8 cellular contexts compared by ENCODE assay signal in genomic region chr18:11518788-11519685, GRCh38.
DNase-seq lines count a peak whose midpoint lies in the region; ATAC-seq and TF ChIP-seq lines count a peak whose summit lies in the region.

No MANE protein-coding gene starts in this region.

- no peak overlapping the region for H3K9ac ChIP-seq in iPS-20b (ENCODE audit: low read depth, low read length)

- H3K27ac ChIP-seq in iPS-20b (ENCODE audit: low read length), result no peak overlapping the region

- H3K4me3 ChIP-seq in iPS-20b (ENCODE audit: low read length), result peak overlapping the region; percentile 39; the same call in 1 of the 2 replicates

- H3K9me3 Mint-ChIP-seq in Calu3 (ENCODE audit: low read depth, unreplicated experiment), result no peaks in the 10 kb centered on the region

- H3K4me1 ChIP-seq in iPS-20b (ENCODE audit: insufficient read depth, low read length), result no peaks in the 10 kb centered on the region

- no peak overlapping the region for H3K27ac Mint-ChIP-seq in Calu3 (ENCODE audit: unreplicated experiment)

- CTCF ChIA-PET in Calu3 (lab: Charles Lee), result interaction anchor here (0.8 to 1.5 kb wide), 2 partner anchors 19 to 34 kb away, joined by 3 to 6 read pairs; no protein-coding TSS in a partner anchor

- H3K36me3 Mint-ChIP-seq in Calu3 (ENCODE audit: insufficient read depth, unreplicated experiment), result no peaks in the 10 kb centered on the region

- no peak overlapping the region for H3K4me3 Mint-ChIP-seq in Calu3 (ENCODE audit: low read depth, unreplicated experiment)

- H3K27me3 ChIP-seq in iPS-20b (ENCODE audit: insufficient read depth, low read length), result peaks cover 8% of the 10 kb centered on the region

- no peaks in the 10 kb centered on the region for H3K4me1 Mint-ChIP-seq in Calu3 (ENCODE audit: low read depth, unreplicated experiment)

- ATAC-seq in GM19025 (IDR thresholded peaks at IDR 0.05; ENCODE audit: low read depth, unreplicated experiment), result peak; percentile 76
- peak; percentile 97 for ATAC-seq in HG03175 (IDR thresholded peaks at IDR 0.05; ENCODE audit: unreplicated experiment)

- BruUV-seq in Calu3 (replicated peaks; lab: Mats Ljungman, UMichigan), result no TSS peak

- H3K9me3 ChIP-seq in iPS-20b (ENCODE audit: insufficient read depth, low read depth, low read length), result no peaks in the 10 kb centered on the region

- peak; percentile 74 for DNase-seq in Calu3
- DNase-seq in NCI-H82 (lab: John Stamatoyannopoulos, UW), result peak; percentile 76
- DNase-seq in activated naive CD4-positive, alpha-beta T cell treated with anti-CD3 and anti-CD28 coated beads, Interleukin-2, amount 50 U/mL, for 16 hours, result peak; percentile 26
- DNase-seq in stimulated activated CD8-positive, alpha-beta memory T cell treated with anti-CD3 and anti-CD28 coated beads, Interleukin-4, amount 100 ng/mL, for 48 hours, result peak; percentile 72
- DNase-seq in DMS153 treated with DMSO at 0.1 percent for 48 hours (lab: John Stamatoyannopoulos, UW; ENCODE audit: unreplicated experiment), result no peak

- intact Hi-C loops in Calu3 (cut with micrococcal nuclease; ENCODE audit: unreplicated experiment), result loop anchor here (10.0 kb wide), 1 partner anchor 124 kb away; no protein-coding TSS in a partner anchor

- peaks cover 34% of the 10 kb centered on the region for H3K27me3 Mint-ChIP-seq in Calu3 (ENCODE audit: unreplicated experiment)

- TF ChIP-seq CTCF in Calu3 (IDR thresholded peaks at IDR 0.05; ENCODE audit: unreplicated experiment), result peak; percentile 85

- no peaks in the 10 kb centered on the region for H3K36me3 ChIP-seq in iPS-20b (ENCODE audit: insufficient read depth, low read depth, low read length)
